In the genomic region with DNA sequence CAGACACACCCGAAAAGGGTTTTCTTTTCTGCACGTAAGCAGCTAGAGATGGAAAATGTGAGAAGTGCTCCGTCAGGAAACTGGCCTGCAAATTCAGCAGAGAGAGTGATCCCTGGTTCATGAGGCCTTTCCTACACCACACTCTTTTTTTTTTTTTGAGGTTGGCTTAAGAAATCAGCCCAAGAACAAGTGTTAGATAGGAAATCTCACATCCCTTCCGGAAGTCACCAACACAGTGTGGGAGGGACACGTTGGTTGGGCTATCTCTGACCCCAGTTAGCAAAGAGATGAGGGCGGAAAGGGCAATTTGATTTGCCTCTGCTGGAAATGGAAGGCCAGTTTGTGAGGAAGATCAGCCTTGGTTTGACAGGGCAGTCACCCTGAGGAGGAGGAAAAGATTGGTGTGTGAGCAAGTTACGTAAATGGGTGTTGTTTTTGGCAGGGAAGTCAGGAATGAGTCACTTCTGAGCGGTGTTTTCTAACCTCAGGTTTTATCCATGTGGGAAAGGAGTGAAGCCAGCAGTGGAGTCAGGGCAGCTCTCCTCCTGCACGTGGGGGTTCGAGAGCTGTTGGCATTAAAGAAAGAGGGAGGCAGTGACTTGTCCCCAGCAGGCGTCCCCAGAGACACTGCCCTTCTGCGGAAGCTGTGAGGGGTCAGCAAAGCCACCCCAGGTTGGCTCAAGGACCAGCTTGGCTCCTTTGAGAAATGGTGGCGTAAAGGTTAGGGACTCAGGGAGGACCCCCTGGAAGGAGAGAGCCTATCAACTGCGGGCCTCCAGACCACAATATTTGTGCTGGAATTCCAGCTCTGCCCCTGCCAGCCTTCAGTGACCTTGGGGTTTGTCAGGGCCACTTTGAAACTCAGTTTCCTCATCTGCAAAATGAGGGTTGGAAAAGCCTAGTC, we compare ENCODE assay signal across 1 cellular context.
A peak's percentile ranks its signal among the peaks of the same experiment; 100 is the strongest.
TF ChIP-seq lines count a peak whose summit lies in the region.

No MANE protein-coding gene starts in this region.

TF ChIP-seq in K562, 482 proteins besides CTCF, POLR2A, EP300 and RAD21 (continued from another document and continues in another):
- TF ChIP-seq, protein P1, sequence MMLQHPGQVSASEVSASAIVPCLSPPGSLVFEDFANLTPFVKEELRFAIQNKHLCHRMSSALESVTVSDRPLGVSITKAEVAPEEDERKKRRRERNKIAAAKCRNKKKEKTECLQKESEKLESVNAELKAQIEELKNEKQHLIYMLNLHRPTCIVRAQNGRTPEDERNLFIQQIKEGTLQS (IDR thresholded peaks at IDR 0.05) = peak; percentile 94
- TF ChIP-seq, protein P1 (CRISPR knock-in tag; conservative IDR thresholded peaks at IDR 0.05) = peak; percentile 58; the same call in 1 of the 2 replicates
- TF ChIP-seq ZNF316 (IDR thresholded peaks at IDR 0.05) (no peak), MYNN (IDR thresholded peaks at IDR 0.05) (peak; percentile 90), MYNN (CRISPR knock-in tag; IDR thresholded peaks at IDR 0.05) (no peak), SP1 (CRISPR knock-in tag; IDR thresholded peaks at IDR 0.05) (peak; percentile 63; the same call in 1 of the 2 replicates), ARID2 (IDR thresholded peaks at IDR 0.05) (no peak), SREBF2 (CRISPR knock-in tag; IDR thresholded peaks at IDR 0.05) (no peak), CBFA2T3 (IDR thresholded peaks at IDR 0.05) (peak; percentile 93), ZNF41 (CRISPR knock-in tag; conservative IDR thresholded peaks at IDR 0.05) (no peak; the same call in 1 of the 2 replicates), SNIP1 (IDR thresholded peaks at IDR 0.05; ENCODE audit: low read depth) (no peak), RB1 (IDR thresholded peaks at IDR 0.05; ENCODE audit: low read depth) (peak; percentile 15), HNRNPLL (IDR thresholded peaks at IDR 0.05; ENCODE audit: low read depth, low read length, poor library complexity, severe bottlenecking) (peak; percentile 97), ZNF583 (CRISPR knock-in tag; IDR thresholded peaks at IDR 0.05) (peak; percentile 48), SAFB (IDR thresholded peaks at IDR 0.05; ENCODE audit: borderline replicate concordance, low read depth, low read length) (no peak), ZKSCAN1 (IDR thresholded peaks at IDR 0.05; ENCODE audit: low read depth, low read length) (no peak), FOXK1 (CRISPR knock-in tag; IDR thresholded peaks at IDR 0.05; ENCODE audit: borderline replicate concordance) (peak; percentile 73; the same call in 1 of the 2 replicates), ZBTB8A (IDR thresholded peaks at IDR 0.05; ENCODE audit: partially characterized antibody) (no peak), ZNF436 (CRISPR knock-in tag; IDR thresholded peaks at IDR 0.05) (no peak), RBM25 (IDR thresholded peaks at IDR 0.05; ENCODE audit: low read depth, low read length, severe bottlenecking) (no peak), TEAD1 (CRISPR knock-in tag; IDR thresholded peaks at IDR 0.05) (no peak), RAD51 (IDR thresholded peaks at IDR 0.05; ENCODE audit: borderline replicate concordance, low read depth) (no peak; the same call in 1 of the 2 replicates), FOXJ2 (tag; IDR thresholded peaks at IDR 0.05) (peak; percentile 67), TCF3 (CRISPR knock-in tag; IDR thresholded peaks at IDR 0.05) (peak; percentile 86), PHB2 (IDR thresholded peaks at IDR 0.05; ENCODE audit: low read depth) (no peak), FOXJ3 (CRISPR knock-in tag; IDR thresholded peaks at IDR 0.05) (no peak), CAMTA2 (CRISPR knock-in tag; conservative IDR thresholded peaks at IDR 0.05) (no peak), NFE2 (IDR thresholded peaks at IDR 0.05; ENCODE audit: low read depth) (peak; percentile 7; the same call in 1 of the 2 replicates), NFATC3 (IDR thresholded peaks at IDR 0.05) (peak; percentile 64), CEBPB (tag; IDR thresholded peaks at IDR 0.05) (peak; percentile 84), PRPF4 (IDR thresholded peaks at IDR 0.05; ENCODE audit: insufficient read depth, low read depth, low read length, poor library complexity, severe bottlenecking) (no peak)
- TF ChIP-seq, protein P2, sequence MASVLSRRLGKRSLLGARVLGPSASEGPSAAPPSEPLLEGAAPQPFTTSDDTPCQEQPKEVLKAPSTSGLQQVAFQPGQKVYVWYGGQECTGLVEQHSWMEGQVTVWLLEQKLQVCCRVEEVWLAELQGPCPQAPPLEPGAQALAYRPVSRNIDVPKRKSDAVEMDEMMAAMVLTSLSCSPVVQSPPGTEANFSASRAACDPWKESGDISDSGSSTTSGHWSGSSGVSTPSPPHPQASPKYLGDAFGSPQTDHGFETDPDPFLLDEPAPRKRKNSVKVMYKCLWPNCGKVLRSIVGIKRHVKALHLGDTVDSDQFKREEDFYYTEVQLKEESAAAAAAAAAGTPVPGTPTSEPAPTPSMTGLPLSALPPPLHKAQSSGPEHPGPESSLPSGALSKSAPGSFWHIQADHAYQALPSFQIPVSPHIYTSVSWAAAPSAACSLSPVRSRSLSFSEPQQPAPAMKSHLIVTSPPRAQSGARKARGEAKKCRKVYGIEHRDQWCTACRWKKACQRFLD (CRISPR knock-in tag; IDR thresholded peaks at IDR 0.05) = peak; percentile 92
- TF ChIP-seq, protein P3, sequence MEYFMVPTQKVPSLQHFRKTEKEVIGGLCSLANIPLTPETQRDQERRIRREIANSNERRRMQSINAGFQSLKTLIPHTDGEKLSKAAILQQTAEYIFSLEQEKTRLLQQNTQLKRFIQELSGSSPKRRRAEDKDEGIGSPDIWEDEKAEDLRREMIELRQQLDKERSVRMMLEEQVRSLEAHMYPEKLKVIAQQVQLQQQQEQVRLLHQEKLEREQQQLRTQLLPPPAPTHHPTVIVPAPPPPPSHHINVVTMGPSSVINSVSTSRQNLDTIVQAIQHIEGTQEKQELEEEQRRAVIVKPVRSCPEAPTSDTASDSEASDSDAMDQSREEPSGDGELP (CRISPR knock-in tag; IDR thresholded peaks at IDR 0.05; ENCODE audit: borderline replicate concordance) = peak; percentile 27
- TF ChIP-seq, protein P4, sequence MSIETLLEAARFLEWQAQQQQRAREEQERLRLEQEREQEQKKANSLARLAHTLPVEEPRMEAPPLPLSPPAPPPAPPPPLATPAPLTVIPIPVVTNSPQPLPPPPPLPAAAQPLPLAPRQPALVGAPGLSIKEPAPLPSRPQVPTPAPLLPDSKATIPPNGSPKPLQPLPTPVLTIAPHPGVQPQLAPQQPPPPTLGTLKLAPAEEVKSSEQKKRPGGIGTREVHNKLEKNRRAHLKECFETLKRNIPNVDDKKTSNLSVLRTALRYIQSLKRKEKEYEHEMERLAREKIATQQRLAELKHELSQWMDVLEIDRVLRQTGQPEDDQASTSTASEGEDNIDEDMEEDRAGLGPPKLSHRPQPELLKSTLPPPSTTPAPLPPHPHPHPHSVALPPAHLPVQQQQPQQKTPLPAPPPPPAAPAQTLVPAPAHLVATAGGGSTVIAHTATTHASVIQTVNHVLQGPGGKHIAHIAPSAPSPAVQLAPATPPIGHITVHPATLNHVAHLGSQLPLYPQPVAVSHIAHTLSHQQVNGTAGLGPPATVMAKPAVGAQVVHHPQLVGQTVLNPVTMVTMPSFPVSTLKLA (conservative IDR thresholded peaks at IDR 0.05) = peak; percentile 73 to 89
- TF ChIP-seq, protein P5, sequence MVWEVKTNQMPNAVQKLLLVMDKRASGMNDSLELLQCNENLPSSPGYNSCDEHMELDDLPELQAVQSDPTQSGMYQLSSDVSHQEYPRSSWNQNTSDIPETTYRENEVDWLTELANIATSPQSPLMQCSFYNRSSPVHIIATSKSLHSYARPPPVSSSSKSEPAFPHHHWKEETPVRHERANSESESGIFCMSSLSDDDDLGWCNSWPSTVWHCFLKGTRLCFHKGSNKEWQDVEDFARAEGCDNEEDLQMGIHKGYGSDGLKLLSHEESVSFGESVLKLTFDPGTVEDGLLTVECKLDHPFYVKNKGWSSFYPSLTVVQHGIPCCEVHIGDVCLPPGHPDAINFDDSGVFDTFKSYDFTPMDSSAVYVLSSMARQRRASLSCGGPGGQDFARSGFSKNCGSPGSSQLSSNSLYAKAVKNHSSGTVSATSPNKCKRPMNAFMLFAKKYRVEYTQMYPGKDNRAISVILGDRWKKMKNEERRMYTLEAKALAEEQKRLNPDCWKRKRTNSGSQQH (CRISPR knock-in tag; IDR thresholded peaks at IDR 0.05) = peak; percentile 90
- TF ChIP-seq, protein P6, sequence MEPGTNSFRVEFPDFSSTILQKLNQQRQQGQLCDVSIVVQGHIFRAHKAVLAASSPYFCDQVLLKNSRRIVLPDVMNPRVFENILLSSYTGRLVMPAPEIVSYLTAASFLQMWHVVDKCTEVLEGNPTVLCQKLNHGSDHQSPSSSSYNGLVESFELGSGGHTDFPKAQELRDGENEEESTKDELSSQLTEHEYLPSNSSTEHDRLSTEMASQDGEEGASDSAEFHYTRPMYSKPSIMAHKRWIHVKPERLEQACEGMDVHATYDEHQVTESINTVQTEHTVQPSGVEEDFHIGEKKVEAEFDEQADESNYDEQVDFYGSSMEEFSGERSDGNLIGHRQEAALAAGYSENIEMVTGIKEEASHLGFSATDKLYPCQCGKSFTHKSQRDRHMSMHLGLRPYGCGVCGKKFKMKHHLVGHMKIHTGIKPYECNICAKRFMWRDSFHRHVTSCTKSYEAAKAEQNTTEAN (CRISPR knock-in tag; IDR thresholded peaks at IDR 0.05) = 0 out of 2 replicates have a peak, but pooled peaks have one; percentile 40
- TF ChIP-seq, protein P7, sequence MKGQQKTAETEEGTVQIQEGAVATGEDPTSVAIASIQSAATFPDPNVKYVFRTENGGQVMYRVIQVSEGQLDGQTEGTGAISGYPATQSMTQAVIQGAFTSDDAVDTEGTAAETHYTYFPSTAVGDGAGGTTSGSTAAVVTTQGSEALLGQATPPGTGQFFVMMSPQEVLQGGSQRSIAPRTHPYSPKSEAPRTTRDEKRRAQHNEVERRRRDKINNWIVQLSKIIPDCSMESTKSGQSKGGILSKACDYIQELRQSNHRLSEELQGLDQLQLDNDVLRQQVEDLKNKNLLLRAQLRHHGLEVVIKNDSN (CRISPR knock-in tag; IDR thresholded peaks at IDR 0.05) = peak; percentile 30
- TF ChIP-seq, protein P8, sequence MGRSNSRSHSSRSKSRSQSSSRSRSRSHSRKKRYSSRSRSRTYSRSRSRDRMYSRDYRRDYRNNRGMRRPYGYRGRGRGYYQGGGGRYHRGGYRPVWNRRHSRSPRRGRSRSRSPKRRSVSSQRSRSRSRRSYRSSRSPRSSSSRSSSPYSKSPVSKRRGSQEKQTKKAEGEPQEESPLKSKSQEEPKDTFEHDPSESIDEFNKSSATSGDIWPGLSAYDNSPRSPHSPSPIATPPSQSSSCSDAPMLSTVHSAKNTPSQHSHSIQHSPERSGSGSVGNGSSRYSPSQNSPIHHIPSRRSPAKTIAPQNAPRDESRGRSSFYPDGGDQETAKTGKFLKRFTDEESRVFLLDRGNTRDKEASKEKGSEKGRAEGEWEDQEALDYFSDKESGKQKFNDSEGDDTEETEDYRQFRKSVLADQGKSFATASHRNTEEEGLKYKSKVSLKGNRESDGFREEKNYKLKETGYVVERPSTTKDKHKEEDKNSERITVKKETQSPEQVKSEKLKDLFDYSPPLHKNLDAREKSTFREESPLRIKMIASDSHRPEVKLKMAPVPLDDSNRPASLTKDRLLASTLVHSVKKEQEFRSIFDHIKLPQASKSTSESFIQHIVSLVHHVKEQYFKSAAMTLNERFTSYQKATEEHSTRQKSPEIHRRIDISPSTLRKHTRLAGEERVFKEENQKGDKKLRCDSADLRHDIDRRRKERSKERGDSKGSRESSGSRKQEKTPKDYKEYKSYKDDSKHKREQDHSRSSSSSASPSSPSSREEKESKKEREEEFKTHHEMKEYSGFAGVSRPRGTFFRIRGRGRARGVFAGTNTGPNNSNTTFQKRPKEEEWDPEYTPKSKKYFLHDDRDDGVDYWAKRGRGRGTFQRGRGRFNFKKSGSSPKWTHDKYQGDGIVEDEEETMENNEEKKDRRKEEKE (IDR thresholded peaks at IDR 0.05; ENCODE audit: borderline replicate concordance in 1 of 2, control insufficient read depth in 1 of 2, low read depth in 2 of 2, low read length in 1 of 2) = 0 out of 4 replicates have a peak, but pooled peaks of 1 of the 2 experiments have one; percentile 32
- TF ChIP-seq, protein P9, sequence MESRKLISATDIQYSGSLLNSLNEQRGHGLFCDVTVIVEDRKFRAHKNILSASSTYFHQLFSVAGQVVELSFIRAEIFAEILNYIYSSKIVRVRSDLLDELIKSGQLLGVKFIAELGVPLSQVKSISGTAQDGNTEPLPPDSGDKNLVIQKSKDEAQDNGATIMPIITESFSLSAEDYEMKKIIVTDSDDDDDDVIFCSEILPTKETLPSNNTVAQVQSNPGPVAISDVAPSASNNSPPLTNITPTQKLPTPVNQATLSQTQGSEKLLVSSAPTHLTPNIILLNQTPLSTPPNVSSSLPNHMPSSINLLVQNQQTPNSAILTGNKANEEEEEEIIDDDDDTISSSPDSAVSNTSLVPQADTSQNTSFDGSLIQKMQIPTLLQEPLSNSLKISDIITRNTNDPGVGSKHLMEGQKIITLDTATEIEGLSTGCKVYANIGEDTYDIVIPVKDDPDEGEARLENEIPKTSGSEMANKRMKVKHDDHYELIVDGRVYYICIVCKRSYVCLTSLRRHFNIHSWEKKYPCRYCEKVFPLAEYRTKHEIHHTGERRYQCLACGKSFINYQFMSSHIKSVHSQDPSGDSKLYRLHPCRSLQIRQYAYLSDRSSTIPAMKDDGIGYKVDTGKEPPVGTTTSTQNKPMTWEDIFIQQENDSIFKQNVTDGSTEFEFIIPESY (CRISPR knock-in tag; IDR thresholded peaks at IDR 0.05) = peak; percentile 72
- TF ChIP-seq, protein P10, sequence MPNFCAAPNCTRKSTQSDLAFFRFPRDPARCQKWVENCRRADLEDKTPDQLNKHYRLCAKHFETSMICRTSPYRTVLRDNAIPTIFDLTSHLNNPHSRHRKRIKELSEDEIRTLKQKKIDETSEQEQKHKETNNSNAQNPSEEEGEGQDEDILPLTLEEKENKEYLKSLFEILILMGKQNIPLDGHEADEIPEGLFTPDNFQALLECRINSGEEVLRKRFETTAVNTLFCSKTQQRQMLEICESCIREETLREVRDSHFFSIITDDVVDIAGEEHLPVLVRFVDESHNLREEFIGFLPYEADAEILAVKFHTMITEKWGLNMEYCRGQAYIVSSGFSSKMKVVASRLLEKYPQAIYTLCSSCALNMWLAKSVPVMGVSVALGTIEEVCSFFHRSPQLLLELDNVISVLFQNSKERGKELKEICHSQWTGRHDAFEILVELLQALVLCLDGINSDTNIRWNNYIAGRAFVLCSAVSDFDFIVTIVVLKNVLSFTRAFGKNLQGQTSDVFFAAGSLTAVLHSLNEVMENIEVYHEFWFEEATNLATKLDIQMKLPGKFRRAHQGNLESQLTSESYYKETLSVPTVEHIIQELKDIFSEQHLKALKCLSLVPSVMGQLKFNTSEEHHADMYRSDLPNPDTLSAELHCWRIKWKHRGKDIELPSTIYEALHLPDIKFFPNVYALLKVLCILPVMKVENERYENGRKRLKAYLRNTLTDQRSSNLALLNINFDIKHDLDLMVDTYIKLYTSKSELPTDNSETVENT (CRISPR knock-in tag; IDR thresholded peaks at IDR 0.05) = 0 out of 2 replicates have a peak, but pooled peaks have one; percentile 14
- TF ChIP-seq, protein P11, sequence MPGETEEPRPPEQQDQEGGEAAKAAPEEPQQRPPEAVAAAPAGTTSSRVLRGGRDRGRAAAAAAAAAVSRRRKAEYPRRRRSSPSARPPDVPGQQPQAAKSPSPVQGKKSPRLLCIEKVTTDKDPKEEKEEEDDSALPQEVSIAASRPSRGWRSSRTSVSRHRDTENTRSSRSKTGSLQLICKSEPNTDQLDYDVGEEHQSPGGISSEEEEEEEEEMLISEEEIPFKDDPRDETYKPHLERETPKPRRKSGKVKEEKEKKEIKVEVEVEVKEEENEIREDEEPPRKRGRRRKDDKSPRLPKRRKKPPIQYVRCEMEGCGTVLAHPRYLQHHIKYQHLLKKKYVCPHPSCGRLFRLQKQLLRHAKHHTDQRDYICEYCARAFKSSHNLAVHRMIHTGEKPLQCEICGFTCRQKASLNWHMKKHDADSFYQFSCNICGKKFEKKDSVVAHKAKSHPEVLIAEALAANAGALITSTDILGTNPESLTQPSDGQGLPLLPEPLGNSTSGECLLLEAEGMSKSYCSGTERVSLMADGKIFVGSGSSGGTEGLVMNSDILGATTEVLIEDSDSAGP (CRISPR knock-in tag; IDR thresholded peaks at IDR 0.05) = no peak
